ENCODE assay signal across 15 cellular contexts in the genomic region with DNA sequence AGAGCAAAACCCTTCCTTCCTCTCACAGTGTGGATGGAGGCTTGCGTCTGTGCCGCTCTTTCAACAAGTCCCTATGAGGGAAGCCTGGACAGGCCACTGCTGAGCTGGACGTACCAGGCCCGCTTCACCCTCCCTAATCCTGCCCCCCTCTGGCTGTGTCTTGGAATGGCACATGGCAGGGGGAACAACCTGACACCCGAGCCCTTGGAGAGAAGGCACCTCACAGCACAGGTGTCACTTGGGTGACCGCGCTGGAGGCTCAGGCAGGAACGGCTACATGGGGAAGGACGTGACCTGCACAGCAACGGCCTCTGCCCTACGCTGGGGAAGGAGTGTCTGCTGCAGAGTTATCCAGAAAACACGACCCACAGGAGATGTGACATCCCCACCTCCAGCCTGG. TPM values are rescaled to one million over a fixed set of nuclear protein-coding genes. Genes with fewer than 3 reads are reported as not detected.
DNase-seq lines count a peak whose midpoint lies in the region; ATAC-seq and TF ChIP-seq lines count a peak whose summit lies in the region.
"Had no signal": no experiment of that assay in that cellular context is flagged by ENCODE, and none has a peak within 500 bp of the region (broad histone marks: within the 10 kb centered on the region; RNA-seq: fewer than 3 reads in every experiment).

No MANE protein-coding gene starts in this region.

- no peak overlapping the region for H3K4me3 Mint-ChIP-seq in endothelial cell (ENCODE audit: unreplicated experiment)
- H3K4me3 Mint-ChIP-seq: dendritic cell treated with granulocyte-macrophage colony-stimulating factor and Interleukin-4, amounts not matched to agents 40 ng/mL and 50 ng/mL, for 4 days had no signal

- no peak overlapping the region for H3K27ac ChIP-seq in SK-N-SH (ENCODE audit: low read depth in 2 of 2, low read length in 1 of 2)
- no peak overlapping the region for H3K27ac ChIP-seq in OCI-LY1 (ENCODE audit: low read depth, low read length, poor library complexity, severe bottlenecking)
- no peak overlapping the region for H3K27ac ChIP-seq in osteoblast (ENCODE audit: low read depth, low read length)
- H3K27ac ChIP-seq: A549, heart right ventricle, Peyer's patch had no signal

- peaks cover 13% of the 10 kb centered on the region for H3K27me3 Mint-ChIP-seq in endothelial cell (ENCODE audit: unreplicated experiment)
- H3K27me3 Mint-ChIP-seq: dendritic cell treated with granulocyte-macrophage colony-stimulating factor and Interleukin-4, amounts not matched to agents 40 ng/mL and 50 ng/mL, for 4 days had no signal

- H3K4me2 ChIP-seq in SK-N-SH (no peak overlapping the region), OCI-LY1 (ENCODE audit: low read length) (no peak overlapping the region), osteoblast (ENCODE audit: insufficient read depth, low read length) (no peak overlapping the region)
- H3K4me2 ChIP-seq: A549 had no signal

- no peak for ATAC-seq in SK-N-SH treated with all-trans-retinoic acid at 6 μM for 48 hours
- ATAC-seq: heart right ventricle had no signal

- TF ChIP-seq EP300 in SK-N-SH (IDR thresholded peaks at IDR 0.05; ENCODE audit: borderline replicate concordance in 1 of 2, low read depth in 1 of 2, low read length in 1 of 2): no peak

- TF ChIP-seq CTCF in SK-N-SH (IDR thresholded peaks at IDR 0.05) (peak; percentile 43), OCI-LY1 (IDR thresholded peaks at IDR 0.05; ENCODE audit: low read length) (peak; percentile 28; the same call in 1 of the 2 replicates), endothelial cell (IDR thresholded peaks at IDR 0.05; ENCODE audit: unreplicated experiment) (peak; percentile 20), osteoblast (IDR thresholded peaks at IDR 0.05; ENCODE audit: extremely low read depth, low read depth, low read length) (peak; percentile 24)

- no peak for TF ChIP-seq RAD21 in SK-N-SH (IDR thresholded peaks at IDR 0.05; ENCODE audit: low read length)

- H3K4me1 Mint-ChIP-seq in endothelial cell (ENCODE audit: unreplicated experiment): no peaks in the 10 kb centered on the region

- peaks cover 96% of the 10 kb centered on the region for H3K79me2 ChIP-seq in SK-N-SH (ENCODE audit: insufficient read depth)
- H3K79me2 ChIP-seq in OCI-LY1 (ENCODE audit: insufficient read depth, low read length): peaks cover 3% of the 10 kb centered on the region; the same call in 1 of the 2 replicates
- peaks cover 97% of the 10 kb centered on the region for H3K79me2 ChIP-seq in osteoblast (ENCODE audit: insufficient read depth, low read length)

- DNase-seq in SK-N-SH (peak; percentile 48), endothelial cell (ENCODE audit: low spot score) (peak; percentile 28), osteoblast (ENCODE audit: insufficient read length, low spot score, missing footprints) (peak; percentile 76), ureter (ENCODE audit: low spot score) (no peak), NAMALWA (ENCODE audit: low spot score) (no peak), HEK293T (ENCODE audit: extremely low spot score) (no peak)
- DNase-seq: heart right ventricle; NCI-H226; Peyer's patch; stimulated activated CD4-positive, alpha-beta T cell treated with anti-CD3 and anti-CD28 coated beads, Interleukin-15, amount 100 ng/mL, for 24 hours; T-helper 2 cell had no signal

- no peak overlapping the region for H3K27ac Mint-ChIP-seq in endothelial cell (ENCODE audit: unreplicated experiment)
- H3K27ac Mint-ChIP-seq: dendritic cell treated with granulocyte-macrophage colony-stimulating factor and Interleukin-4, amounts not matched to agents 40 ng/mL and 50 ng/mL, for 4 days had no signal

- H3K9me2 ChIP-seq in SK-N-SH (no peaks in the 10 kb centered on the region), OCI-LY1 (ENCODE audit: low read depth, low read length) (no peaks in the 10 kb centered on the region)

- no peak overlapping the region for H2AFZ ChIP-seq in SK-N-SH (ENCODE audit: low read depth)
- H2AFZ ChIP-seq in OCI-LY1 (ENCODE audit: low read length): no peak overlapping the region
- H2AFZ ChIP-seq in osteoblast (ENCODE audit: low read length): no peak overlapping the region

- H3K9ac ChIP-seq in SK-N-SH: no peak overlapping the region
- H3K9ac ChIP-seq in OCI-LY1 (ENCODE audit: low read length): no peak overlapping the region

- CTCF ChIA-PET in SK-N-SH (lab: Yijun Ruan, JAX) (interaction anchor here (1.4 to 23.7 kb wide), 4 partner anchors 9 to 43 kb away, joined by 4 to 403 read pairs (median 12); a partner anchor contains a TSS), HEK293T (lab: Yijun Ruan, JAX) (interaction anchor here (0.6 kb wide), 1 partner anchor 33 kb away, joined by 3 read pairs; no protein-coding TSS in a partner anchor)

- H3K36me3 ChIP-seq in SK-N-SH (replicated peaks in 1 of 2; ENCODE audit: control insufficient read depth in 1 of 2, insufficient read depth in 2 of 2, low read length in 1 of 2): peaks cover 0 to 34% of the 10 kb centered on the region in 2 experiments
- peaks cover 10% of the 10 kb centered on the region; the same call in 1 of the 2 replicates for H3K36me3 ChIP-seq in OCI-LY1 (ENCODE audit: insufficient read depth, low read length)
- peaks cover 41% of the 10 kb centered on the region for H3K36me3 ChIP-seq in osteoblast (ENCODE audit: insufficient read depth, low read length)

- no peaks in the 10 kb centered on the region for H3K9me3 Mint-ChIP-seq in endothelial cell (ENCODE audit: unreplicated experiment)
- H3K9me3 Mint-ChIP-seq: dendritic cell treated with granulocyte-macrophage colony-stimulating factor and Interleukin-4, amounts not matched to agents 40 ng/mL and 50 ng/mL, for 4 days had no signal

- WGBS in SK-N-SH (ENCODE audit: low lambda C conversion rate): 97% methylated on average over 5 of the region's 12 CpGs

- no peaks in the 10 kb centered on the region for H3K27me3 ChIP-seq in SK-N-SH (ENCODE audit: insufficient read depth)
- no peaks in the 10 kb centered on the region for H3K27me3 ChIP-seq in OCI-LY1 (ENCODE audit: insufficient read depth, low read length)
- no peaks in the 10 kb centered on the region for H3K27me3 ChIP-seq in osteoblast (ENCODE audit: insufficient read depth, low read length)
- H3K27me3 ChIP-seq: heart right ventricle, Peyer's patch had no signal

- POLR2A ChIA-PET in SK-N-SH (lab: Yijun Ruan, JAX) (no interaction called here), HEK293T (lab: Yijun Ruan, JAX) (interaction anchor here (1.0 kb wide), 1 partner anchor 11 kb away, joined by 4 read pairs; a partner anchor contains a TSS)

- H3F3A ChIP-seq in SK-N-SH (replicated peaks; ENCODE audit: insufficient read depth) (peaks cover 8% of the 10 kb centered on the region), OCI-LY1 (ENCODE audit: insufficient read depth, low read length) (no peaks in the 10 kb centered on the region)

- H3K4me1 ChIP-seq in SK-N-SH (ENCODE audit: control insufficient read depth in 1 of 2, insufficient read depth in 2 of 2, low read depth in 1 of 2, low read length in 1 of 2): peaks cover 22 to 41% of the 10 kb centered on the region in 2 experiments; a peak in 3 of 4 replicates
- H3K4me1 ChIP-seq in OCI-LY1 (ENCODE audit: insufficient read depth, low read length, severe bottlenecking): peaks cover 20% of the 10 kb centered on the region
- H3K4me1 ChIP-seq in osteoblast (ENCODE audit: insufficient read depth, low read length): peaks cover 35% of the 10 kb centered on the region

- no peak overlapping the region for H3K4me3 ChIP-seq in SK-N-SH (ENCODE audit: low read depth in 2 of 2, low read length in 1 of 2)
- H3K4me3 ChIP-seq in OCI-LY1 (ENCODE audit: low read depth, low read length, poor library complexity, severe bottlenecking): no peak overlapping the region
- no peak overlapping the region for H3K4me3 ChIP-seq in osteoblast (ENCODE audit: insufficient read depth, low read length)
- H3K4me3 ChIP-seq: A549, heart right ventricle, Peyer's patch had no signal

- H3K9me3 ChIP-seq in SK-N-SH (no peaks in the 10 kb centered on the region), OCI-LY1 (ENCODE audit: low read length) (no peaks in the 10 kb centered on the region), osteoblast (ENCODE audit: low read depth, low read length) (no peaks in the 10 kb centered on the region)
- H3K9me3 ChIP-seq: A549, heart right ventricle, Peyer's patch had no signal

- H3K36me3 Mint-ChIP-seq in endothelial cell (ENCODE audit: low read depth, unreplicated experiment): peaks cover 6% of the 10 kb centered on the region

- H4K20me1 ChIP-seq in SK-N-SH (ENCODE audit: insufficient read depth) (peaks cover 98% of the 10 kb centered on the region), OCI-LY1 (ENCODE audit: insufficient read depth, low read length) (no peaks in the 10 kb centered on the region), osteoblast (ENCODE audit: insufficient read depth, low read length) (peaks cover 69% of the 10 kb centered on the region)

TF ChIP-seq in SK-N-SH, 30 proteins besides CTCF, POLR2A, EP300 and RAD21 (continues in another document):
- TF ChIP-seq CHD2 (IDR thresholded peaks at IDR 0.05; ENCODE audit: low read length, partially characterized antibody) (no peak), RFX5 (IDR thresholded peaks at IDR 0.05; ENCODE audit: low read length) (no peak), RXRA (IDR thresholded peaks at IDR 0.05; ENCODE audit: borderline replicate concordance, low read depth) (no peak), ELF1 (IDR thresholded peaks at IDR 0.05) (no peak), MEF2A (IDR thresholded peaks at IDR 0.05; ENCODE audit: borderline replicate concordance, low read depth) (no peak)

TF ChIP-seq in SK-N-SH treated with all-trans-retinoic acid at 6 μM for 48 hours, 23 proteins besides CTCF, POLR2A, EP300 and RAD21 (continues in another document):
- TF ChIP-seq CSDC2 (CRISPR knock-in tag; IDR thresholded peaks at IDR 0.05): no peak
- no peak for TF ChIP-seq OSR1 (CRISPR knock-in tag; IDR thresholded peaks at IDR 0.05)

TF ChIP-seq in HEK293T, 16 proteins besides CTCF, POLR2A, EP300 and RAD21 (continues in another document):
- TF ChIP-seq ELF4 (IDR thresholded peaks at IDR 0.05): no peak
- no peak for TF ChIP-seq TARDBP (IDR thresholded peaks at IDR 0.05)

RNA-seq across cellular contexts. Expression of a gene that starts 11.0 kb away (rescaled TPM):
- polyA plus RNA-seq in SK-N-SH (2012; rRNA removed): 52.1 and 65.2 TPM in 2 replicates
- 44.2 and 44.3 TPM in 2 replicates for polyA plus RNA-seq in SK-N-SH (2012; cell fraction: cytosol; rRNA removed)
- polyA plus RNA-seq in SK-N-SH (2012; cell fraction: nucleus; rRNA removed): 139 and 179 TPM in 2 replicates
- total RNA-seq in endothelial cell (ENCODE audit: unreplicated experiment) (47.6 TPM), osteoblast (99.3 and 106 TPM in 2 replicates), ureter (90.0 TPM)

RNA-seq across cellular contexts. Expression of a gene that starts 54.1 kb away (rescaled TPM):
- polyA plus RNA-seq in SK-N-SH (2012; rRNA removed): 82.5 and 104 TPM in 2 replicates
- polyA plus RNA-seq in SK-N-SH (2012; cell fraction: cytosol; rRNA removed): 94.9 and 110 TPM in 2 replicates
- 54.4 and 105 TPM in 2 replicates for polyA plus RNA-seq in SK-N-SH (2012; cell fraction: nucleus; rRNA removed)
- total RNA-seq in endothelial cell (ENCODE audit: unreplicated experiment) (148 TPM), osteoblast (72.0 and 87.8 TPM in 2 replicates), ureter (189 TPM)

Comparison
In these comparisons a context has a peak if more than half of its experiments do, and no peak if none do; other contexts are left out.
1. DNase-seq: peak in SK-N-SH (single experiment), endothelial cell (single experiment) and osteoblast (single experiment); none in ureter (single experiment), NAMALWA (single experiment) and HEK293T (single experiment).
2. Peak in every context shown above with its lines, with median percentiles within 50 percentile points of each other: CTCF ChIP-seq.